Comparison of ENCODE assay signal across 8 cellular contexts in the genomic region with DNA sequence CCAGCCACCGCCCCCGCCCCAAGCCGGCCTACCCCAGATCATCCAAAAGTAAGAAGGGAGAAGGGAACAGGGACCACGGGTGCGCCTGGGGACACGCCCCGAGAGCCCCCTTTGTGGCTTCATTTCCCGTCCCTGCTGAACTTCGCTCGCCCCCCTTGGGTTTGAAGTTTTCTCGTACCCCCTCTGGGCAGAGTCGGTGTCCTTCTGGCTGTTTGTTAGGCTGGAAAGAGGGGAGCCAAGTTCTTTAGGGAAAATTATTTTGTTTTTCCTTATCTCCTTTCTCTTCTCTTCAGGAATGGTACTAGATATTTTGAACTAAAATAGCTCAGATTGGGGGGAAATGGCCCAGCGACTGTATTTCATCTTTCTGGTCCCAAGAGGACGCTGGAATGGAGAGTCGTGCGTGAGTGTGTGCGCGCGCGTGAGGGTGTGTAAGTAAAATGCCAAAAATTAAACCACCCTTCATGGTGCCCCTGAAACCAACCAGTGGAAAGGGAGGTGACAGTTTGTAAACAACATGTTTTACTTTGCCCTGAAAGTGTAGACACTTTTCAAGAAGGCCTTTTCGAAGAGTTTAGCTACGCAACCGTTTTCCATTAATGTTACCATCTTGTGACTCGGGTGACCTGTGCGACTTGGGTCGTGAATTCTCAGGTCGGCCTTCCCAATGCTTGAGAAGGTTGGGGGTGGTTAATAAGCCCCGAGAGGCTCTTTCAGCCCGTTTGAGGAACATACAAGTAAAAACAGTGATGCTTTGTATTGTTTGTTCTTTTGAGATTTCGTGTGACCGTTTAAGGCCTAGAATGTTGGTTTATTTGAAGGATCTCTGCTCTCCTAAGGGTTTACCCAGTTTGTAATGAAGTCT. TPM values are rescaled to one million over a fixed set of nuclear protein-coding genes. Genes with fewer than 3 reads are reported as not detected.
DNase-seq lines count a peak whose midpoint lies in the region; ATAC-seq and TF ChIP-seq lines count a peak whose summit lies in the region.

No MANE protein-coding gene starts in this region.

- TF ChIP-seq CTCF in CD4-positive, alpha-beta T cell (IDR thresholded peaks at IDR 0.05), result no peak
- no peak for TF ChIP-seq CTCF in coronary artery (IDR thresholded peaks at IDR 0.05)
- TF ChIP-seq CTCF in osteocyte (IDR thresholded peaks at IDR 0.05), result no peak

- peaks cover 80% of the 10 kb centered on the region for H3K27me3 Mint-ChIP-seq in CD4-positive, alpha-beta T cell
- peaks cover 41% of the 10 kb centered on the region for H3K27me3 Mint-ChIP-seq in osteocyte (ENCODE audit: unreplicated experiment)

- no peak overlapping the region for H3K27ac Mint-ChIP-seq in CD4-positive, alpha-beta T cell
- H3K27ac Mint-ChIP-seq in osteocyte (ENCODE audit: unreplicated experiment), result no peak overlapping the region

- DNase-seq in CD4-positive, alpha-beta T cell, result no peak
- peak; percentile 27 for DNase-seq in NCI-H2227 treated with DMSO at 0.1 percent for 48 hours (lab: John Stamatoyannopoulos, UW)
- DNase-seq in coronary artery (ENCODE audit: low spot score), result no peak
- no peak for DNase-seq in osteocyte (ENCODE audit: extremely low spot score, unreplicated experiment)
- no peak for DNase-seq in AML-193 (lab: John Stamatoyannopoulos, UW)
- DNase-seq in NCI-H2081 treated with DMSO at 0.1 percent for 48 hours (lab: John Stamatoyannopoulos, UW), result no peak
- DNase-seq in stimulated activated CD8-positive, alpha-beta memory T cell treated with anti-CD3 and anti-CD28 coated beads, Interleukin-4, amount 100 ng/mL, for 48 hours, result no peak

- CTCF ChIA-PET in CD4-positive, alpha-beta T cell (lab: Charles Lee), result no interaction called here

- H3K27ac ChIP-seq in CD4-positive, alpha-beta T cell (ENCODE audit: low read depth, low read length), result no peak overlapping the region
- H3K27ac ChIP-seq in coronary artery, result peak overlapping the region; percentile 87 to 92

- H3K9me3 ChIP-seq in CD4-positive, alpha-beta T cell (ENCODE audit: control insufficient read depth, low read length), result no peaks in the 10 kb centered on the region

- H3K27me3 ChIP-seq in CD4-positive, alpha-beta T cell (ENCODE audit: control insufficient read depth, insufficient read depth, low read length), result peaks cover 68% of the 10 kb centered on the region

- POLR2A ChIA-PET in CD4-positive, alpha-beta T cell (lab: Charles Lee), result interaction anchor here (0.5 kb wide), 1 partner anchor 161 kb away, joined by 4 read pairs; no protein-coding TSS in a partner anchor

- peak overlapping the region; percentile 81 for H3K4me3 ChIP-seq in coronary artery

- H3K4me3 Mint-ChIP-seq in CD4-positive, alpha-beta T cell, result peak overlapping the region; percentile 79
- H3K4me3 Mint-ChIP-seq in osteocyte (ENCODE audit: unreplicated experiment), result peak overlapping the region; percentile 73

- no peaks in the 10 kb centered on the region for H3K9me3 Mint-ChIP-seq in CD4-positive, alpha-beta T cell
- no peaks in the 10 kb centered on the region for H3K9me3 Mint-ChIP-seq in osteocyte (ENCODE audit: unreplicated experiment)

- no peak for ATAC-seq in CD4-positive, alpha-beta T cell (ENCODE audit: poor library complexity)
- no peak for ATAC-seq in GM19035 (IDR thresholded peaks at IDR 0.05; ENCODE audit: unreplicated experiment)

- no peaks in the 10 kb centered on the region for H3K36me3 Mint-ChIP-seq in CD4-positive, alpha-beta T cell (ENCODE audit: low read depth)
- no peaks in the 10 kb centered on the region for H3K36me3 Mint-ChIP-seq in osteocyte (ENCODE audit: unreplicated experiment)

- intact Hi-C loops in CD4-positive, alpha-beta T cell (cut with DNase I, micrococcal nuclease), result no loop called here

- peaks cover 39% of the 10 kb centered on the region for H3K4me1 Mint-ChIP-seq in CD4-positive, alpha-beta T cell (ENCODE audit: low read depth)
- peaks cover 29% of the 10 kb centered on the region for H3K4me1 Mint-ChIP-seq in osteocyte (ENCODE audit: unreplicated experiment)

RNA-seq across cellular contexts. Expression of a gene that starts 0.7 kb away (rescaled TPM):
- total RNA-seq in CD4-positive, alpha-beta T cell, result 1 to 10 TPM in 1 of 2 experiments, under 1 TPM in 1; 0.91 to 1.1 TPM
- total RNA-seq in osteocyte, result 1.6 and 2.3 TPM in 2 replicates
